In genomic region chr7:101983147-101983811, GRCh38 we compare ENCODE assay signal across 21 cellular contexts.
DNase-seq lines count a peak whose midpoint lies in the region; ATAC-seq and TF ChIP-seq lines count a peak whose summit lies in the region.
"Had no signal": no experiment of that assay in that cellular context is flagged by ENCODE, and none has a peak within 500 bp of the region (broad histone marks: within the 10 kb centered on the region; RNA-seq: fewer than 3 reads in every experiment).

No MANE protein-coding gene starts in this region.

- H3K27ac Mint-ChIP-seq in CD14-positive monocyte: peak overlapping the region in 4 of 7 donors; percentile 21 to 77 (median 64)
- no peak overlapping the region for H3K27ac Mint-ChIP-seq in GM23338
- H3K27ac Mint-ChIP-seq in stimulated activated naive B cell treated with anti-CD40 and anti-IgM and Interleukin-4, amounts not matched to agents 10 μg/mL and 1 μg/mL and 100 μg/mL, for 72 hours: peak overlapping the region; percentile 37

- no peaks in the 10 kb centered on the region for H3K27me3 ChIP-seq in GM23338 (ENCODE audit: insufficient read depth)
- H3K27me3 ChIP-seq in SU-DHL-6 (ENCODE audit: low read length): no peaks in the 10 kb centered on the region
- H3K27me3 ChIP-seq in right lobe of liver: no peaks in the 10 kb centered on the region
- H3K27me3 ChIP-seq: BE2C had no signal

- no peak overlapping the region for H2AFZ ChIP-seq in GM23338
- no peak overlapping the region for H2AFZ ChIP-seq in SU-DHL-6 (ENCODE audit: low read depth, low read length, severe bottlenecking)

- H3K4me2 ChIP-seq in GM23338 (no peak overlapping the region), SU-DHL-6 (ENCODE audit: low read depth, low read length, poor library complexity, severe bottlenecking) (peak overlapping the region; percentile 55)
- H3K4me2 ChIP-seq: A549, SK-N-SH had no signal

- 0 out of 2 replicates have a peak overlapping the region, but pooled peaks have one; percentile 1 for H3K9ac ChIP-seq in SU-DHL-6 (ENCODE audit: low read length)
- H3K9ac ChIP-seq: SK-N-SH had no signal

- H3K27ac ChIP-seq in GM23338 (ENCODE audit: low read depth) (0 out of 2 replicates have a peak overlapping the region, but pooled peaks have one; percentile 55), SU-DHL-6 (ENCODE audit: low read depth, low read length) (peak overlapping the region; percentile 96), right lobe of liver (no peak overlapping the region)

- 96% methylated on average over 4 of the region's 4 CpGs for WGBS in right lobe of liver (ENCODE audit: insufficient coverage, low coverage, low lambda C conversion rate, missing lambda C conversion rate)

- H3K27me3 Mint-ChIP-seq in CD14-positive monocyte (ENCODE audit: low read depth in 3 of 3): peaks cover 0 to 2% (median 0%) of the 10 kb centered on the region in 3 donors
- H3K27me3 Mint-ChIP-seq in GM23338 (ENCODE audit: insufficient read depth, low read depth, poor library complexity): peaks cover 6% of the 10 kb centered on the region
- H3K27me3 Mint-ChIP-seq in stimulated activated naive B cell treated with anti-CD40 and anti-IgM and Interleukin-4, amounts not matched to agents 10 μg/mL and 1 μg/mL and 100 μg/mL, for 72 hours: no peaks in the 10 kb centered on the region
- H3K27me3 Mint-ChIP-seq: CD4-positive, alpha-beta memory T cell had no signal

- no peaks in the 10 kb centered on the region for H3K9me2 ChIP-seq in GM23338 (ENCODE audit: insufficient read depth)
- no peaks in the 10 kb centered on the region for H3K9me2 ChIP-seq in SU-DHL-6 (replicated peaks; ENCODE audit: insufficient read depth, low read length)
- H3K9me2 ChIP-seq: SK-N-SH had no signal

- TF ChIP-seq POLR2A in right lobe of liver (IDR thresholded peaks at IDR 0.05): no peak

- H3K4me1 Mint-ChIP-seq in CD14-positive monocyte: peaks cover 10% of the 10 kb centered on the region
- peaks cover 47% of the 10 kb centered on the region for H3K4me1 Mint-ChIP-seq in GM23338
- H3K4me1 Mint-ChIP-seq in stimulated activated naive B cell treated with anti-CD40 and anti-IgM and Interleukin-4, amounts not matched to agents 10 μg/mL and 1 μg/mL and 100 μg/mL, for 72 hours: peaks cover 26 to 56% of the 10 kb centered on the region in 2 donors

- peaks cover 22 to 49% of the 10 kb centered on the region in 2 donors for H3K36me3 Mint-ChIP-seq in CD14-positive monocyte
- peaks cover 18% of the 10 kb centered on the region for H3K36me3 Mint-ChIP-seq in GM23338 (ENCODE audit: low read depth)
- H3K36me3 Mint-ChIP-seq in stimulated activated naive B cell treated with anti-CD40 and anti-IgM and Interleukin-4, amounts not matched to agents 10 μg/mL and 1 μg/mL and 100 μg/mL, for 72 hours: peaks cover 13 to 23% of the 10 kb centered on the region in 2 donors

- peaks cover 12% of the 10 kb centered on the region; the same call in 1 of the 2 replicates for H4K20me1 ChIP-seq in GM23338 (replicated peaks; ENCODE audit: insufficient read depth)
- H4K20me1 ChIP-seq in SU-DHL-6 (ENCODE audit: low read depth, low read length): no peaks in the 10 kb centered on the region

- DNase-seq in CD14-positive monocyte (ENCODE audit: low spot score) (no peak), GM23338 (ENCODE audit: low spot score) (no peak), GM19240 (ENCODE audit: insufficient read length, low spot score) (no peak), right lobe of liver (no peak)
- no peak for DNase-seq in stimulated activated naive B cell treated with anti-CD40 and anti-IgM and Interleukin-4, amounts not matched to agents 10 μg/mL and 1 μg/mL and 100 μg/mL, for 72 hours
- DNase-seq: BE2C; Caco-2; CD4-positive, alpha-beta memory T cell; DMS153; GDM1; HCEC 1CT; NCI-H1417; NCI-H1694 treated with DMSO at 0.1 percent for 48 hours; NCI-H2081 treated with DMSO at 0.1 percent for 48 hours; SIG-M5; SK-N-SH; T-helper 1 cell had no signal

- H3K4me3 Mint-ChIP-seq in CD14-positive monocyte: no peak overlapping the region
- no peak overlapping the region; the same call in 2 of the 3 replicates for H3K4me3 Mint-ChIP-seq in GM23338
- H3K4me3 Mint-ChIP-seq in stimulated activated naive B cell treated with anti-CD40 and anti-IgM and Interleukin-4, amounts not matched to agents 10 μg/mL and 1 μg/mL and 100 μg/mL, for 72 hours: no peak overlapping the region
- H3K4me3 Mint-ChIP-seq: CD4-positive, alpha-beta memory T cell had no signal

- H3K4me1 ChIP-seq in GM23338 (ENCODE audit: insufficient read depth) (peaks cover 18% of the 10 kb centered on the region), right lobe of liver (no peaks in the 10 kb centered on the region)
- H3K4me1 ChIP-seq: Caco-2 had no signal

- no peak for TF ChIP-seq CTCF in CD14-positive monocyte (IDR thresholded peaks at IDR 0.05)
- TF ChIP-seq CTCF in GM23338 (conservative IDR thresholded peaks at IDR 0.05; ENCODE audit: low read depth in 2 of 2): no peak
- TF ChIP-seq CTCF in SU-DHL-6 (IDR thresholded peaks at IDR 0.05; ENCODE audit: insufficient read depth, low read length, poor library complexity, severe bottlenecking): no peak
- no peak for TF ChIP-seq CTCF in right lobe of liver (IDR thresholded peaks at IDR 0.05)

- H3K9me3 Mint-ChIP-seq in CD14-positive monocyte (peaks cover 0 to 4% (median 0%) of the 10 kb centered on the region in 7 donors), GM23338 (peaks cover 10% of the 10 kb centered on the region; the same call in 2 of the 3 replicates)
- H3K9me3 Mint-ChIP-seq in stimulated activated naive B cell treated with anti-CD40 and anti-IgM and Interleukin-4, amounts not matched to agents 10 μg/mL and 1 μg/mL and 100 μg/mL, for 72 hours: peaks cover 4 to 6% of the 10 kb centered on the region in 2 donors
- H3K9me3 Mint-ChIP-seq: CD4-positive, alpha-beta memory T cell had no signal

- H3K4me3 ChIP-seq in GM23338 (no peak overlapping the region), SU-DHL-6 (ENCODE audit: insufficient read depth, low read length, poor library complexity, severe bottlenecking) (peak overlapping the region; percentile 3), right lobe of liver (no peak overlapping the region)
- H3K4me3 ChIP-seq: A549 had no signal

- H3K9me3 ChIP-seq in SU-DHL-6 (ENCODE audit: insufficient read depth, low read length) (peaks cover 5% of the 10 kb centered on the region; the same call in 1 of the 2 replicates), right lobe of liver (no peaks in the 10 kb centered on the region)
- H3K9me3 ChIP-seq: SK-N-SH had no signal

- no peaks in the 10 kb centered on the region for H3K36me3 ChIP-seq in GM23338 (ENCODE audit: insufficient read depth)
- peaks cover 9% of the 10 kb centered on the region for H3K36me3 ChIP-seq in SU-DHL-6 (ENCODE audit: low read length)
- H3K36me3 ChIP-seq in right lobe of liver: no peaks in the 10 kb centered on the region
- H3K36me3 ChIP-seq: BE2C had no signal

- peaks cover 63% of the 10 kb centered on the region for H3K79me2 ChIP-seq in GM23338 (replicated peaks; ENCODE audit: insufficient read depth)
- H3K79me2 ChIP-seq in SU-DHL-6 (ENCODE audit: insufficient read depth, low read length): peaks cover 79% of the 10 kb centered on the region

- intact Hi-C loops in CD14-positive monocyte (cut with micrococcal nuclease) (no loop called here), right lobe of liver (cut with DNase I) (no loop called here)

- H3F3A ChIP-seq in GM23338 (replicated peaks; ENCODE audit: low read depth) (no peaks in the 10 kb centered on the region; the same call in 1 of the 2 replicates), SU-DHL-6 (ENCODE audit: insufficient read depth) (peaks cover 89% of the 10 kb centered on the region)

- ATAC-seq in GM23338 (no peak), right lobe of liver (no peak), HG02885 (IDR thresholded peaks at IDR 0.05; ENCODE audit: poor library complexity, unreplicated experiment) (no peak)
- ATAC-seq in stimulated activated naive B cell treated with anti-CD40 and anti-IgM and Interleukin-4, amounts not matched to agents 10 μg/mL and 1 μg/mL and 100 μg/mL, for 72 hours (replicated peaks): no peak
- ATAC-seq: A549, Panc1 had no signal

TF ChIP-seq in GM23338, 12 proteins besides CTCF, POLR2A, EP300 and RAD21:
- TF ChIP-seq STAT1 (IDR thresholded peaks at IDR 0.05; ENCODE audit: unreplicated experiment) (no peak), ETS1 (IDR thresholded peaks at IDR 0.05) (no peak), NANOG (IDR thresholded peaks at IDR 0.05; ENCODE audit: borderline replicate concordance) (no peak), POLR2AphosphoS5 (IDR thresholded peaks at IDR 0.05; ENCODE audit: low read depth) (no peak), REST (IDR thresholded peaks at IDR 0.05; ENCODE audit: unreplicated experiment) (no peak)

Comparison
In these comparisons a context has a peak if more than half of its experiments do, and no peak if none do; other contexts are left out.
1. H3K27ac ChIP-seq: peak in GM23338 (single experiment) and SU-DHL-6 (single experiment); none in right lobe of liver (0 of 3).